Comparison of ENCODE assay signal across 9 cellular contexts in the genomic region with DNA sequence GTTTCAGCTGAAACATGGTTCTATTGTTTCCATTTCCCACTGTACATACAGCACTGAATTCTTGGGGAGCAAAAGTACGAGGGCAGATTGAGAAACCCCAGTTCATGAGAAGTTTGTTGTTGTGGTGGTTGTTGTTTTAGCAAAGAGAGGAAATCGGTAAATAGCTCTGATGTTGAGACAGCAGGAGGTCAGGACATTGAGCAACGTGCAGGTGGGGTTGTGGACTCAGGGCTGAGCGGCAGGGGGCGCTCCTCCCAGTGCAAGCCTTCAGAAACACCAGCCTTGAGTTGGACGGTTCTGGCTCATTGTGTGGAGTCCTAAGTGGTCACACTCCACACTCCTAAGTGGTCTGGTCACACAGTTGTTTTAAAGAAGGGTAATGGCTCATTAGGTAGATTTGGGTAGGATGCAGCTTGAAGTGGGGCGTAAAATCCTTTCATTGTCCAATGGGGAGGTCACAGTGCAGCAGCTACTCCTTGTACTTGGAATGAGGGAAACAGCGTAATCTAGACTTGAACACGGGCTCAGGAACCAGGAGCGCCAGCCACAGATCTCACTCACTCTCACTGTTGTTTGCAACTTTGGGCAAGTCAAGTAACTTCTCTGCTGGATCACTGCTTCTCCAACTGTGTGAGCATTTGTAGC. TPM values are rescaled to one million over a fixed set of nuclear protein-coding genes. Genes with fewer than 3 reads are reported as not detected.
A peak's percentile ranks its signal among the peaks of the same experiment; 100 is the strongest.
DNase-seq lines count a peak whose midpoint lies in the region; ATAC-seq and TF ChIP-seq lines count a peak whose summit lies in the region.
"Had no signal": no experiment of that assay in that cellular context is flagged by ENCODE, and none has a peak within 500 bp of the region (broad histone marks: within the 10 kb centered on the region; RNA-seq: fewer than 3 reads in every experiment).

No MANE protein-coding gene starts in this region.

- no peak overlapping the region for H3K4me3 ChIP-seq in Jurkat, Clone E6-1 (ENCODE audit: low read length)
- H3K4me3 ChIP-seq in thyroid gland (replicated peaks in 1 of 3) = no peak overlapping the region

- no peak overlapping the region for H3K4me3 Mint-ChIP-seq in activated T-helper 17 cell treated with anti-CD3 and anti-CD28 coated beads, Interleukin-2, amount 50 U/mL, for 72 hours

- H3K27me3 ChIP-seq in thyroid gland = no peaks in the 10 kb centered on the region

- H3K9me3 Mint-ChIP-seq in activated T-helper 17 cell treated with anti-CD3 and anti-CD28 coated beads, Interleukin-2, amount 50 U/mL, for 72 hours = no peaks in the 10 kb centered on the region

- peak; percentile 69 for ATAC-seq in activated T-helper 17 cell treated with anti-CD3 and anti-CD28 coated beads, Interleukin-2, amount 50 U/mL, for 72 hours (replicated peaks)
- ATAC-seq in GM21619 (IDR thresholded peaks at IDR 0.05; ENCODE audit: unreplicated experiment) = no peak
- no peak for ATAC-seq in activated CD4-positive, CD25-positive, alpha-beta regulatory T cell treated with anti-CD3 and anti-CD28 coated beads, Interleukin-2, amount 50 U/mL, for 24 hours

- TF ChIP-seq POLR2A in thyroid gland (IDR thresholded peaks at IDR 0.05) = no peak

- DNase-seq in EL (peak; percentile 10), iPS-NIHi11 (ENCODE audit: low spot score) (peak; percentile 74), thyroid gland (peak; percentile 62 to 63), islet precursor cell (no peak)
- DNase-seq in Jurkat, Clone E6-1 (ENCODE audit: low read depth, low spot score) = peak; percentile 41

- no peaks in the 10 kb centered on the region for H3K9me3 ChIP-seq in thyroid gland

- H3K4me1 ChIP-seq in thyroid gland = peaks cover 0 to 12% of the 10 kb centered on the region in 2 donors

- no peak overlapping the region for H3K27ac Mint-ChIP-seq in activated T-helper 17 cell treated with anti-CD3 and anti-CD28 coated beads, Interleukin-2, amount 50 U/mL, for 72 hours

- no peaks in the 10 kb centered on the region for H3K36me3 ChIP-seq in thyroid gland

- peaks cover 10% of the 10 kb centered on the region for H3K27me3 Mint-ChIP-seq in activated T-helper 17 cell treated with anti-CD3 and anti-CD28 coated beads, Interleukin-2, amount 50 U/mL, for 72 hours

- H3K27ac ChIP-seq in thyroid gland = peak overlapping the region in 1 of 3 donors; percentile 12
- H3K27ac ChIP-seq: epithelial cell of prostate had no signal

- intact Hi-C loops in thyroid gland (cut with DNase I) = no loop called here

- no peaks in the 10 kb centered on the region for H3K36me3 Mint-ChIP-seq in activated T-helper 17 cell treated with anti-CD3 and anti-CD28 coated beads, Interleukin-2, amount 50 U/mL, for 72 hours (ENCODE audit: low read depth)

- peak in 5 of 6 experiments; percentile 16 to 67 (median 61) for TF ChIP-seq CTCF in thyroid gland (IDR thresholded peaks at IDR 0.05)

- 31% methylated on average over 10 of the region's 10 CpGs for WGBS in thyroid gland, 2 donors

- no peaks in the 10 kb centered on the region for H3K4me1 Mint-ChIP-seq in activated T-helper 17 cell treated with anti-CD3 and anti-CD28 coated beads, Interleukin-2, amount 50 U/mL, for 72 hours

RNA-seq across cellular contexts. Expression of gene PWP1, which starts 14.5 kb away (rescaled TPM):
- 80.4 TPM for polyA plus RNA-seq in Jurkat, Clone E6-1 (2012; ENCODE audit: insufficient read depth, insufficient read length)
- total RNA-seq in activated T-helper 17 cell treated with anti-CD3 and anti-CD28 coated beads, Interleukin-2, amount 50 U/mL, for 72 hours = 10 to 100 TPM; 40.2 to 72.3 TPM
- total RNA-seq in thyroid gland = 10 to 100 TPM; 73.4 to 90.3 (median 89.3) TPM
